Comparison of ENCODE assay signal across 1 cellular context in the genomic region with DNA sequence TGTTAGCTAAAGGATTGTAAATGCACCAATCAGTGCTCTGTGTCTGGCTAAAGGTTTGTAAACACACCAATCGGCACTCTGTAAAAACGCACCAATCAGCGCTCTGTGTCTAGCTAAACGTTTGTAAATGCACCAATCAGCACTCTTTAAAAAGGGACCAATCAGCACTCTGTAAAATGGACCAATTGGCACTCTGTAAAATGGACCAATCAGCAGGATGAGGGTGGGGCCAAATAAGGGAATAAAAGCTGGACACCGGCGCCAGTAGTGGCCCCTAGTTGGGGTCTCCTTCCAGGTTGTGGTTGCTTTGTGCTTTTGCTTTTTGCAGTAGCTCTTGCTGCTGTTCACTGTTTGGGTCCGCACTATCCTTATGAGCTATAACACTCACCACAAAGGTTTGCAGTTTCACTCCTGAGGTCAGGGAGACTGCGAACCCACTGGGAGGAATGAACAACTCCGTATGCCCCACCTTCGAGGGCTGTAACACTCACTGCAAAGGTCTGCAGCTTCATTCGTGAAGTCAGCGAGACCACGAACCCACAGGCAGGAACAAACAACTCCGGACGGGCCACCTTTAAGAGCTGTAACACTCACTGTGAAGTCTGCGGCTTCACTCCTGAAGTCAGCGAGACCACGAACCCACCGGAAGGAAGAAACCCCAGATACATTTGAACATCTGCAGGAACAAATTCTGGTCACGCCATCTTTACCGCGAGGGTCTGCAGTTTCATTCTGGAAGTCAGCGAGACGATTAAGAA.
TF ChIP-seq lines count a peak whose summit lies in the region.

No MANE protein-coding gene starts in this region.

TF ChIP-seq in H1, 55 proteins besides CTCF, POLR2A, EP300 and RAD21:
- TF ChIP-seq, protein P1, sequence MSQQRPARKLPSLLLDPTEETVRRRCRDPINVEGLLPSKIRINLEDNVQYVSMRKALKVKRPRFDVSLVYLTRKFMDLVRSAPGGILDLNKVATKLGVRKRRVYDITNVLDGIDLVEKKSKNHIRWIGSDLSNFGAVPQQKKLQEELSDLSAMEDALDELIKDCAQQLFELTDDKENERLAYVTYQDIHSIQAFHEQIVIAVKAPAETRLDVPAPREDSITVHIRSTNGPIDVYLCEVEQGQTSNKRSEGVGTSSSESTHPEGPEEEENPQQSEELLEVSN (IDR thresholded peaks at IDR 0.05) = no peak
- TF ChIP-seq, protein P2, sequence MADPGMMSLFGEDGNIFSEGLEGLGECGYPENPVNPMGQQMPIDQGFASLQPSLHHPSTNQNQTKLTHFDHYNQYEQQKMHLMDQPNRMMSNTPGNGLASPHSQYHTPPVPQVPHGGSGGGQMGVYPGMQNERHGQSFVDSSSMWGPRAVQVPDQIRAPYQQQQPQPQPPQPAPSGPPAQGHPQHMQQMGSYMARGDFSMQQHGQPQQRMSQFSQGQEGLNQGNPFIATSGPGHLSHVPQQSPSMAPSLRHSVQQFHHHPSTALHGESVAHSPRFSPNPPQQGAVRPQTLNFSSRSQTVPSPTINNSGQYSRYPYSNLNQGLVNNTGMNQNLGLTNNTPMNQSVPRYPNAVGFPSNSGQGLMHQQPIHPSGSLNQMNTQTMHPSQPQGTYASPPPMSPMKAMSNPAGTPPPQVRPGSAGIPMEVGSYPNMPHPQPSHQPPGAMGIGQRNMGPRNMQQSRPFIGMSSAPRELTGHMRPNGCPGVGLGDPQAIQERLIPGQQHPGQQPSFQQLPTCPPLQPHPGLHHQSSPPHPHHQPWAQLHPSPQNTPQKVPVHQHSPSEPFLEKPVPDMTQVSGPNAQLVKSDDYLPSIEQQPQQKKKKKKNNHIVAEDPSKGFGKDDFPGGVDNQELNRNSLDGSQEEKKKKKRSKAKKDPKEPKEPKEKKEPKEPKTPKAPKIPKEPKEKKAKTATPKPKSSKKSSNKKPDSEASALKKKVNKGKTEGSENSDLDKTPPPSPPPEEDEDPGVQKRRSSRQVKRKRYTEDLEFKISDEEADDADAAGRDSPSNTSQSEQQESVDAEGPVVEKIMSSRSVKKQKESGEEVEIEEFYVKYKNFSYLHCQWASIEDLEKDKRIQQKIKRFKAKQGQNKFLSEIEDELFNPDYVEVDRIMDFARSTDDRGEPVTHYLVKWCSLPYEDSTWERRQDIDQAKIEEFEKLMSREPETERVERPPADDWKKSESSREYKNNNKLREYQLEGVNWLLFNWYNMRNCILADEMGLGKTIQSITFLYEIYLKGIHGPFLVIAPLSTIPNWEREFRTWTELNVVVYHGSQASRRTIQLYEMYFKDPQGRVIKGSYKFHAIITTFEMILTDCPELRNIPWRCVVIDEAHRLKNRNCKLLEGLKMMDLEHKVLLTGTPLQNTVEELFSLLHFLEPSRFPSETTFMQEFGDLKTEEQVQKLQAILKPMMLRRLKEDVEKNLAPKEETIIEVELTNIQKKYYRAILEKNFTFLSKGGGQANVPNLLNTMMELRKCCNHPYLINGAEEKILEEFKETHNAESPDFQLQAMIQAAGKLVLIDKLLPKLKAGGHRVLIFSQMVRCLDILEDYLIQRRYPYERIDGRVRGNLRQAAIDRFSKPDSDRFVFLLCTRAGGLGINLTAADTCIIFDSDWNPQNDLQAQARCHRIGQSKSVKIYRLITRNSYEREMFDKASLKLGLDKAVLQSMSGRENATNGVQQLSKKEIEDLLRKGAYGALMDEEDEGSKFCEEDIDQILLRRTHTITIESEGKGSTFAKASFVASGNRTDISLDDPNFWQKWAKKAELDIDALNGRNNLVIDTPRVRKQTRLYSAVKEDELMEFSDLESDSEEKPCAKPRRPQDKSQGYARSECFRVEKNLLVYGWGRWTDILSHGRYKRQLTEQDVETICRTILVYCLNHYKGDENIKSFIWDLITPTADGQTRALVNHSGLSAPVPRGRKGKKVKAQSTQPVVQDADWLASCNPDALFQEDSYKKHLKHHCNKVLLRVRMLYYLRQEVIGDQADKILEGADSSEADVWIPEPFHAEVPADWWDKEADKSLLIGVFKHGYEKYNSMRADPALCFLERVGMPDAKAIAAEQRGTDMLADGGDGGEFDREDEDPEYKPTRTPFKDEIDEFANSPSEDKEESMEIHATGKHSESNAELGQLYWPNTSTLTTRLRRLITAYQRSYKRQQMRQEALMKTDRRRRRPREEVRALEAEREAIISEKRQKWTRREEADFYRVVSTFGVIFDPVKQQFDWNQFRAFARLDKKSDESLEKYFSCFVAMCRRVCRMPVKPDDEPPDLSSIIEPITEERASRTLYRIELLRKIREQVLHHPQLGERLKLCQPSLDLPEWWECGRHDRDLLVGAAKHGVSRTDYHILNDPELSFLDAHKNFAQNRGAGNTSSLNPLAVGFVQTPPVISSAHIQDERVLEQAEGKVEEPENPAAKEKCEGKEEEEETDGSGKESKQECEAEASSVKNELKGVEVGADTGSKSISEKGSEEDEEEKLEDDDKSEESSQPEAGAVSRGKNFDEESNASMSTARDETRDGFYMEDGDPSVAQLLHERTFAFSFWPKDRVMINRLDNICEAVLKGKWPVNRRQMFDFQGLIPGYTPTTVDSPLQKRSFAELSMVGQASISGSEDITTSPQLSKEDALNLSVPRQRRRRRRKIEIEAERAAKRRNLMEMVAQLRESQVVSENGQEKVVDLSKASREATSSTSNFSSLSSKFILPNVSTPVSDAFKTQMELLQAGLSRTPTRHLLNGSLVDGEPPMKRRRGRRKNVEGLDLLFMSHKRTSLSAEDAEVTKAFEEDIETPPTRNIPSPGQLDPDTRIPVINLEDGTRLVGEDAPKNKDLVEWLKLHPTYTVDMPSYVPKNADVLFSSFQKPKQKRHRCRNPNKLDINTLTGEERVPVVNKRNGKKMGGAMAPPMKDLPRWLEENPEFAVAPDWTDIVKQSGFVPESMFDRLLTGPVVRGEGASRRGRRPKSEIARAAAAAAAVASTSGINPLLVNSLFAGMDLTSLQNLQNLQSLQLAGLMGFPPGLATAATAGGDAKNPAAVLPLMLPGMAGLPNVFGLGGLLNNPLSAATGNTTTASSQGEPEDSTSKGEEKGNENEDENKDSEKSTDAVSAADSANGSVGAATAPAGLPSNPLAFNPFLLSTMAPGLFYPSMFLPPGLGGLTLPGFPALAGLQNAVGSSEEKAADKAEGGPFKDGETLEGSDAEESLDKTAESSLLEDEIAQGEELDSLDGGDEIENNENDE (IDR thresholded peaks at IDR 0.05; ENCODE audit: insufficient replicate concordance, low read length) = no peak
- no peak for TF ChIP-seq SP2 (IDR thresholded peaks at IDR 0.05; ENCODE audit: low read length)
- TF ChIP-seq RBBP5 (IDR thresholded peaks at IDR 0.05; ENCODE audit: borderline replicate concordance, low read depth, low read length) = no peak
- TF ChIP-seq CTBP2 (IDR thresholded peaks at IDR 0.05; ENCODE audit: borderline replicate concordance, insufficient read depth, insufficient read length, low read length) = no peak
- no peak for TF ChIP-seq POLR2AphosphoS5 (IDR thresholded peaks at IDR 0.05; ENCODE audit: low read depth, low read length)
- no peak for TF ChIP-seq KDM1A (IDR thresholded peaks at IDR 0.05; ENCODE audit: borderline replicate concordance, low read length)
- TF ChIP-seq SIX5 (IDR thresholded peaks at IDR 0.05; ENCODE audit: low read depth, low read length) = no peak
- TF ChIP-seq, protein P3, sequence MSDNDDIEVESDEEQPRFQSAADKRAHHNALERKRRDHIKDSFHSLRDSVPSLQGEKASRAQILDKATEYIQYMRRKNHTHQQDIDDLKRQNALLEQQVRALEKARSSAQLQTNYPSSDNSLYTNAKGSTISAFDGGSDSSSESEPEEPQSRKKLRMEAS (IDR thresholded peaks at IDR 0.05) = no peak
- no peak for TF ChIP-seq CBX8 (IDR thresholded peaks at IDR 0.05; ENCODE audit: borderline replicate concordance, low read depth, low read length)
- no peak for TF ChIP-seq SIN3A (conservative IDR thresholded peaks at IDR 0.05 in 1 of 2, IDR thresholded peaks at IDR 0.05 in 1 of 2; ENCODE audit: low read depth in 1 of 2, low read length in 2 of 2)
